Comparison of ENCODE assay signal across 16 cellular contexts in genomic region chr10:111037868-111038267, GRCh38. TPM values are rescaled to one million over a fixed set of nuclear protein-coding genes. Genes with fewer than 3 reads are reported as not detected.
DNase-seq lines count a peak whose midpoint lies in the region; FAIRE-seq and TF ChIP-seq lines count a peak whose summit lies in the region.
"Had no signal": no experiment of that assay in that cellular context is flagged by ENCODE, and none has a peak within 500 bp of the region (broad histone marks: within the 10 kb centered on the region; RNA-seq: fewer than 3 reads in every experiment).

No MANE protein-coding gene starts in this region.

- TF ChIP-seq CTCF in GM12864 (IDR thresholded peaks at IDR 0.05; ENCODE audit: low read depth, low read length, missing control alignments) (peak; percentile 23), bronchial epithelial cell (IDR thresholded peaks at IDR 0.05; ENCODE audit: insufficient read depth, low read length, severe bottlenecking) (peak; percentile 11), mesothelial cell of epicardium (IDR thresholded peaks at IDR 0.05; ENCODE audit: unreplicated experiment) (peak; percentile 41), prostate gland (IDR thresholded peaks at IDR 0.05) (peak in 1 of 4 experiments; percentile 12)

- intact Hi-C loops in prostate gland (cut with DNase I): no loop called here

- no peak for TF ChIP-seq EP300 in Ishikawa (IDR thresholded peaks at IDR 0.05; ENCODE audit: borderline replicate concordance)

- no peak overlapping the region for H3K27ac Mint-ChIP-seq in mesothelial cell of epicardium
- H3K27ac Mint-ChIP-seq: activated CD4-positive, alpha-beta memory T cell treated with anti-CD3 and anti-CD28 coated beads for 36 hours; memory B cell had no signal

- DNase-seq in GM12864 (ENCODE audit: low read depth): no peak
- DNase-seq in bronchial epithelial cell (ENCODE audit: low read depth): no peak
- no peak for DNase-seq in mesothelial cell of epicardium (ENCODE audit: low spot score in 2 of 2, unreplicated experiment in 2 of 2)
- DNase-seq in activated CD4-positive, CD25-positive, alpha-beta regulatory T cell treated with anti-CD3 and anti-CD28 coated beads, Interleukin-2, amount 50 U/mL, for 72 hours: no peak
- DNase-seq in small intestine: no peak
- DNase-seq in prostate gland (ENCODE audit: low spot score): no peak
- DNase-seq: activated CD4-positive, alpha-beta memory T cell treated with anti-CD3 and anti-CD28 coated beads for 36 hours; activated gamma-delta T cell treated with Interleukin-2 at 50 U/mL for 16 hours; Caco-2; central memory CD4-positive, alpha-beta T cell had no signal

- no peaks in the 10 kb centered on the region for H3K4me1 Mint-ChIP-seq in mesothelial cell of epicardium
- H3K4me1 Mint-ChIP-seq: memory B cell had no signal

- FAIRE-seq in bronchial epithelial cell (lab: Jason Lieb, UNC) (no peak), small intestine (lab: Jason Lieb, UNC) (no peak)

- H3K9me3 ChIP-seq in small intestine (ENCODE audit: control insufficient read depth, low read depth) (no peaks in the 10 kb centered on the region), prostate gland (no peaks in the 10 kb centered on the region)

- H3K27me3 Mint-ChIP-seq in mesothelial cell of epicardium (ENCODE audit: low read depth): no peaks in the 10 kb centered on the region
- H3K27me3 Mint-ChIP-seq: activated CD4-positive, alpha-beta memory T cell treated with anti-CD3 and anti-CD28 coated beads for 36 hours had no signal

- no peaks in the 10 kb centered on the region for H3K4me1 ChIP-seq in small intestine (ENCODE audit: control insufficient read depth in 2 of 2, insufficient read depth in 1 of 2, low read depth in 1 of 2, low read length in 1 of 2)
- no peaks in the 10 kb centered on the region for H3K4me1 ChIP-seq in prostate gland (replicated peaks)
- H3K4me1 ChIP-seq: Caco-2 had no signal

- H3K36me3 Mint-ChIP-seq in mesothelial cell of epicardium: peaks cover 10% of the 10 kb centered on the region

- TF ChIP-seq RAD21 in Ishikawa (IDR thresholded peaks at IDR 0.05; ENCODE audit: low read depth): no peak

- no peak for TF ChIP-seq POLR2A in prostate gland (IDR thresholded peaks at IDR 0.05)

- peaks cover 54% of the 10 kb centered on the region for H3K9me3 Mint-ChIP-seq in mesothelial cell of epicardium

- no peak overlapping the region for H3K4me3 Mint-ChIP-seq in mesothelial cell of epicardium
- H3K4me3 Mint-ChIP-seq: activated CD4-positive, alpha-beta memory T cell treated with anti-CD3 and anti-CD28 coated beads for 36 hours; memory B cell had no signal

- H3K4me3 ChIP-seq in GM12864 (ENCODE audit: low read depth, low read length): no peak overlapping the region
- no peak overlapping the region for H3K4me3 ChIP-seq in bronchial epithelial cell (ENCODE audit: low read depth, low read length)
- no peak overlapping the region for H3K4me3 ChIP-seq in small intestine (ENCODE audit: low read depth in 1 of 2, low read length in 2 of 2)
- no peak overlapping the region for H3K4me3 ChIP-seq in prostate gland

- H3K27me3 ChIP-seq in bronchial epithelial cell (ENCODE audit: control insufficient read depth, insufficient read depth, low read length) (no peaks in the 10 kb centered on the region), small intestine (ENCODE audit: control insufficient read depth in 2 of 2, insufficient read depth in 2 of 2, low read length in 2 of 2) (no peaks in the 10 kb centered on the region), prostate gland (replicated peaks; ENCODE audit: insufficient read depth) (no peaks in the 10 kb centered on the region)
- H3K27me3 ChIP-seq: neutrophil had no signal

- H3K27ac ChIP-seq in small intestine (ENCODE audit: low read depth in 1 of 2, low read length in 1 of 2) (no peak overlapping the region), prostate gland (no peak overlapping the region)
- H3K27ac ChIP-seq: epithelial cell of prostate, HL-60, neutrophil had no signal

- H3K36me3 ChIP-seq in bronchial epithelial cell (ENCODE audit: control insufficient read depth, insufficient read depth, low read length): no peaks in the 10 kb centered on the region
- no peaks in the 10 kb centered on the region for H3K36me3 ChIP-seq in small intestine (ENCODE audit: control insufficient read depth in 2 of 2, insufficient read depth in 2 of 2, low read length in 2 of 2)
- H3K36me3 ChIP-seq in prostate gland: no peaks in the 10 kb centered on the region
- H3K36me3 ChIP-seq: neutrophil had no signal

TF ChIP-seq in Ishikawa, 13 proteins besides CTCF, POLR2A, EP300 and RAD21:
- TF ChIP-seq YY1 (IDR thresholded peaks at IDR 0.05; ENCODE audit: low read depth): no peak
- TF ChIP-seq, protein P1, sequence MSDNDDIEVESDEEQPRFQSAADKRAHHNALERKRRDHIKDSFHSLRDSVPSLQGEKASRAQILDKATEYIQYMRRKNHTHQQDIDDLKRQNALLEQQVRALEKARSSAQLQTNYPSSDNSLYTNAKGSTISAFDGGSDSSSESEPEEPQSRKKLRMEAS (IDR thresholded peaks at IDR 0.05): no peak
- peak; percentile 36; the same call in 1 of the 2 replicates for TF ChIP-seq CEBPB (IDR thresholded peaks at IDR 0.05)
- TF ChIP-seq EGR1 (IDR thresholded peaks at IDR 0.05): no peak
- no peak for TF ChIP-seq ZBTB7A (IDR thresholded peaks at IDR 0.05; ENCODE audit: low read depth)

RNA-seq across cellular contexts. Expression of gene ADRA2A, which starts 39.0 kb away (rescaled TPM):
- not detected in 2 replicates for total RNA-seq in bronchial epithelial cell
- 4.7 to 5.2 TPM (median 4.9 TPM) in 3 replicates for total RNA-seq in mesothelial cell of epicardium
- 10 to 100 TPM in 1 of 3 donors, 1 to 10 TPM in 2; 1.1 to 19.3 (median 1.6) TPM for polyA plus RNA-seq in small intestine
- total RNA-seq in prostate gland: 10 to 100 TPM in 1 of 2 donors, under 1 TPM in 1; 0.41 to 12.3 TPM
- total RNA-seq: activated CD4-positive, alpha-beta memory T cell treated with anti-CD3 and anti-CD28 coated beads for 36 hours; T-helper 2 cell treated with Interferon-gamma antibody and Interleukin-4, amounts not matched to agents 100 ng/mL and 5 ng/mL, for 36 hours had no signal
